In genomic region chr4:173960398-173960797, GRCh38 we compare ENCODE assay signal across 23 cellular contexts.
"Had no signal": no experiment of that assay in that cellular context is flagged by ENCODE, and none has a peak within 500 bp of the region (broad histone marks: within the 10 kb centered on the region; RNA-seq: fewer than 3 reads in every experiment).

No MANE protein-coding gene starts in this region.

- H3K4me3 ChIP-seq: MG63, SJCRH30 had no signal

- ATAC-seq: HepG2, Panc1, PC-3, Right ventricle myocardium inferior had no signal

- H3K9me3 ChIP-seq: MG63, SJCRH30 had no signal

- FAIRE-seq: HepG2 had no signal

- H3K27ac ChIP-seq: SJCRH30 had no signal

- H3K4me1 ChIP-seq: SJCRH30 had no signal

- DNase-seq: IMR-90; Karpas-422; KG1; MG63; NCI-H1092; NCI-H1105 treated with DMSO at 0.1 percent for 48 hours; NCI-H1417 treated with DMSO at 0.1 percent for 48 hours; NCI-H146; NCI-H1694 treated with DMSO at 0.1 percent for 48 hours; NCI-H1930; NCI-H2081; NCI-H2107; NCI-H2227 treated with DMSO at 0.1 percent for 48 hours; NCI-H524; NCI-H526 treated with DMSO at 0.1 percent for 48 hours; NCI-H748 treated with DMSO at 0.1 percent for 48 hours; NK-92 treated with Interleukin-12 subunit alpha and Interleukin-12 subunit beta, amount 100 ng/mL, for 24 hours; PC-3; SHP77 treated with DMSO at 0.1 percent for 48 hours; SJCRH30 had no signal

- H3K27me3 ChIP-seq: MG63, SJCRH30 had no signal

- H3K36me3 ChIP-seq: MG63, SJCRH30 had no signal
